ENCODE assay signal across 10 cellular contexts in the genomic region with DNA sequence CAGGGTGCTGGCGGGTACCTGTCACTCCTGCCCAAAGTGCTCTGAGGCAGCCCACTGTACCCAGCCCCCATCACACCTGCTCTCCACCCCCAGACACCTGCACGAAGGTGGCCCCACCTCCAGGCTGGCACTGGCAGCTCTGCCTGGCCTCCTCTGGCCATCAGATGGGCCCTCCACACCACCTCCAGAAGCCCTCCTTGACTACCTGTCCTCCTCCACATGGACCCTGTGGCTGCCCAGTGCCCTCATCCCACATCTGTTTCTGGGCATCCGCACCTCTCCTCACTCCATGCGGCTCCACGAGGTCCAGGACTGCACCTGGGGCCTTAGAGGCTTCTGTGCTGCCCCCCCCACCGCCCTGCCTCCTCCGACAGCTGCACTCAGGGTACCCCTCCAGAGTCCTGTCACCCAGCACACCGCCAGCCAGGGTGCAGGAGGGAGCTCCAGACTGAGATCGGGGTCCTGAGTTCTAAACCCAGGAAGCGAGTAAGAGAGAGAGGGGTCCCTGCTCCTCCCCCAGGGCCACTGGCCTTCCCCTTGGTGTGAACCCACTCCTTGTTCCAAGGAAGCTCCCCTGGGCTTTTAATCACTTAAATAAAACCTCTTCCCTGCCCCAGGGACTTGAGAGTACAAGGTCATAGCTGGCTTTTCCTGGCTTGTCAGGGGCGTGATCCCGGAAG. TPM values are rescaled to one million over a fixed set of nuclear protein-coding genes. Genes with fewer than 3 reads are reported as not detected.
DNase-seq lines count a peak whose midpoint lies in the region; ATAC-seq and TF ChIP-seq lines count a peak whose summit lies in the region.
"Had no signal": no experiment of that assay in that cellular context is flagged by ENCODE, and none has a peak within 500 bp of the region (broad histone marks: within the 10 kb centered on the region; RNA-seq: fewer than 3 reads in every experiment).

No MANE protein-coding gene starts in this region.

- TF ChIP-seq CTCF in transverse colon (IDR thresholded peaks at IDR 0.05): no peak

- TF ChIP-seq POLR2A in transverse colon (IDR thresholded peaks at IDR 0.05): no peak

- peaks cover 35 to 46% of the 10 kb centered on the region in 2 donors for H3K4me1 ChIP-seq in mucosa of rectum (ENCODE audit: control insufficient read depth in 2 of 2, insufficient read depth in 2 of 2, low read length in 2 of 2)
- peaks cover 25 to 56% (median 38%) of the 10 kb centered on the region in 4 donors for H3K4me1 ChIP-seq in transverse colon

- no peak for DNase-seq in activated CD4-positive, alpha-beta T cell treated with anti-CD3 and anti-CD28 coated beads, Interleukin-2, amount 10 ng/mL, durations not matched to agents 24 days and 14 days
- DNase-seq in activated CD4-positive, alpha-beta T cell treated with anti-CD3 and anti-CD28 coated beads for 1 hour: no peak
- DNase-seq in transverse colon: no peak
- DNase-seq in NOMO-1 (lab: John Stamatoyannopoulos, UW; ENCODE audit: unreplicated experiment in 2 of 2): no peak
- DNase-seq in pons (ENCODE audit: low spot score): no peak
- DNase-seq: MM.1S had no signal

- peak overlapping the region; percentile 75 to 95 for H3K9ac ChIP-seq in mucosa of rectum (ENCODE audit: low read depth in 1 of 2, low read length in 2 of 2)

- no peaks in the 10 kb centered on the region for H3K9me3 Mint-ChIP-seq in activated CD4-positive, alpha-beta T cell treated with anti-CD3 and anti-CD28 coated beads, Interleukin-2, amount 10 ng/mL, durations not matched to agents 24 days and 14 days
- H3K9me3 Mint-ChIP-seq in dendritic cell treated with granulocyte-macrophage colony-stimulating factor and Interleukin-4, amounts not matched to agents 40 ng/mL and 50 ng/mL, for 4 days: no peaks in the 10 kb centered on the region

- peaks cover 26 to 34% of the 10 kb centered on the region in 2 donors for H3K36me3 ChIP-seq in mucosa of rectum (ENCODE audit: control insufficient read depth in 2 of 2, insufficient read depth in 2 of 2, low read length in 2 of 2)
- H3K36me3 ChIP-seq in transverse colon: peaks cover 0 to 4% (median 1%) of the 10 kb centered on the region in 4 donors

- peak overlapping the region; percentile 97 to 98 for H3K27ac ChIP-seq in mucosa of rectum (ENCODE audit: low read depth in 2 of 2, low read length in 2 of 2)
- peak overlapping the region; percentile 83 to 96 (median 92) for H3K27ac ChIP-seq in transverse colon

- intact Hi-C loops in activated CD4-positive, alpha-beta T cell treated with anti-CD3 and anti-CD28 coated beads, Interleukin-2, amount 10 ng/mL, durations not matched to agents 24 days and 14 days (cut with micrococcal nuclease): no loop called here
- intact Hi-C loops in dendritic cell treated with granulocyte-macrophage colony-stimulating factor and Interleukin-4, amounts not matched to agents 40 ng/mL and 50 ng/mL, for 4 days (cut with micrococcal nuclease): loop anchor here (5.0 kb wide), 1 partner anchor 505 kb away; no protein-coding TSS in a partner anchor
- intact Hi-C loops in transverse colon (cut with DNase I; ENCODE audit: low total_unique reads): no loop called here

- H3K27me3 Mint-ChIP-seq in activated CD4-positive, alpha-beta T cell treated with anti-CD3 and anti-CD28 coated beads, Interleukin-2, amount 10 ng/mL, durations not matched to agents 24 days and 14 days: no peaks in the 10 kb centered on the region
- no peaks in the 10 kb centered on the region for H3K27me3 Mint-ChIP-seq in dendritic cell treated with granulocyte-macrophage colony-stimulating factor and Interleukin-4, amounts not matched to agents 40 ng/mL and 50 ng/mL, for 4 days

- in situ Hi-C loops in transverse colon (cut with MboI; ENCODE audit: low pct_ligation_motif_present in 1 of 4, low pct_unique_long_range_greater_than_20kb in 1 of 4, low sequenced_read_pairs in 3 of 4): no loop called here

- H3K36me3 Mint-ChIP-seq in activated CD4-positive, alpha-beta T cell treated with anti-CD3 and anti-CD28 coated beads, Interleukin-2, amount 10 ng/mL, durations not matched to agents 24 days and 14 days (ENCODE audit: low read depth): peaks cover 2% of the 10 kb centered on the region
- H3K36me3 Mint-ChIP-seq in dendritic cell treated with granulocyte-macrophage colony-stimulating factor and Interleukin-4, amounts not matched to agents 40 ng/mL and 50 ng/mL, for 4 days (ENCODE audit: low read depth): peaks cover 61% of the 10 kb centered on the region

- peak overlapping the region; percentile 63 for H3K4me3 Mint-ChIP-seq in activated CD4-positive, alpha-beta T cell treated with anti-CD3 and anti-CD28 coated beads, Interleukin-2, amount 10 ng/mL, durations not matched to agents 24 days and 14 days
- peak overlapping the region; percentile 84 for H3K4me3 Mint-ChIP-seq in dendritic cell treated with granulocyte-macrophage colony-stimulating factor and Interleukin-4, amounts not matched to agents 40 ng/mL and 50 ng/mL, for 4 days

- WGBS in transverse colon (ENCODE audit: low coverage in 1 of 2), 2 donors: 66% methylated on average over 12 of the region's 12 CpGs; no CpG with 5 or more reads in 1 of the 2 donors

- H3K27me3 ChIP-seq in mucosa of rectum (ENCODE audit: control insufficient read depth in 2 of 2, insufficient read depth in 2 of 2, low read length in 2 of 2) (no peaks in the 10 kb centered on the region), transverse colon (no peaks in the 10 kb centered on the region)

- peak overlapping the region; percentile 5 for H3K27ac Mint-ChIP-seq in activated CD4-positive, alpha-beta T cell treated with anti-CD3 and anti-CD28 coated beads, Interleukin-2, amount 10 ng/mL, durations not matched to agents 24 days and 14 days
- H3K27ac Mint-ChIP-seq in dendritic cell treated with granulocyte-macrophage colony-stimulating factor and Interleukin-4, amounts not matched to agents 40 ng/mL and 50 ng/mL, for 4 days: peak overlapping the region; percentile 96

- ATAC-seq in GM19395 (IDR thresholded peaks at IDR 0.05; ENCODE audit: unreplicated experiment): no peak
- ATAC-seq: activated CD4-positive, CD25-positive, alpha-beta regulatory T cell treated with anti-CD3 and anti-CD28 coated beads, Interleukin-2, amount 50 U/mL, for 24 hours had no signal

- H3K9me3 ChIP-seq in mucosa of rectum (ENCODE audit: control insufficient read depth in 2 of 2, low read length in 2 of 2): no peaks in the 10 kb centered on the region
- no peaks in the 10 kb centered on the region for H3K9me3 ChIP-seq in transverse colon

- TF ChIP-seq EP300 in transverse colon (IDR thresholded peaks at IDR 0.05; ENCODE audit: low read depth): no peak

- peaks cover 37% of the 10 kb centered on the region for H3K4me1 Mint-ChIP-seq in activated CD4-positive, alpha-beta T cell treated with anti-CD3 and anti-CD28 coated beads, Interleukin-2, amount 10 ng/mL, durations not matched to agents 24 days and 14 days
- peaks cover 64% of the 10 kb centered on the region for H3K4me1 Mint-ChIP-seq in dendritic cell treated with granulocyte-macrophage colony-stimulating factor and Interleukin-4, amounts not matched to agents 40 ng/mL and 50 ng/mL, for 4 days (ENCODE audit: low read depth)

- H3K4me3 ChIP-seq in mucosa of rectum (ENCODE audit: low read length in 2 of 2): peak overlapping the region; percentile 84 to 85
- H3K4me3 ChIP-seq in transverse colon: peak overlapping the region in 3 of 4 donors; percentile 91 to 96 (median 95)

RNA-seq across cellular contexts. Expression of a gene that starts 1.7 kb away (rescaled TPM):
- total RNA-seq in activated CD4-positive, alpha-beta T cell treated with anti-CD3 and anti-CD28 coated beads, Interleukin-2, amount 10 ng/mL, durations not matched to agents 24 days and 14 days: 59.8 and 66.1 TPM in 2 replicates
- total RNA-seq in transverse colon: 1,000 to 10,000 TPM in 2 of 4 donors, 100 to 1,000 TPM in 2; 548 to 1,794 (median 1,176) TPM

RNA-seq across cellular contexts. Expression of a gene that starts 11.6 kb away (rescaled TPM):
- total RNA-seq in activated CD4-positive, alpha-beta T cell treated with anti-CD3 and anti-CD28 coated beads, Interleukin-2, amount 10 ng/mL, durations not matched to agents 24 days and 14 days: 0.12 and 0.14 TPM in 2 replicates
- 10 to 100 TPM in 1 of 4 donors, 1 to 10 TPM in 2, under 1 TPM in 1; 0.68 to 13.5 (median 1.3) TPM for total RNA-seq in transverse colon
